ENCODE assay signal across 21 cellular contexts in the genomic region with DNA sequence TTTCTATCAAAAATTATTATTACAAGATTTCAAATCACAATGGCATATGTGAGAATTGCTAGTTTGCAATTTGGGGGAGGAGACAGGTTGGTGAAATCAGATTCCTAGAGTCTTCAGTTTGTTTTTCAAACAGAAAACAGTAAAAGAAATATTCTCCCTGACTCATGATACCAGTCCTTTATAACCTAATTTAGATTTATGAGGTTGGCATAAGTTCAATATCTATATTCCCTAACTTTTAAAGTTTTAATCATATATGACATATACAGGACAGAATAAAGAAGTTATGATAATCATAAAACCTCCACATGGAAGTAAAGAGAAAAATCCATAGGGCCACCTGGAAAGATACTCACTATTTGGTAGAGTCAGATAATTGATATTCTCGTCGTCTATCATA.
A peak's percentile ranks its signal among the peaks of the same experiment; 100 is the strongest.
DNase-seq lines count a peak whose midpoint lies in the region; ATAC-seq, FAIRE-seq and TF ChIP-seq lines count a peak whose summit lies in the region.
"Had no signal": no experiment of that assay in that cellular context is flagged by ENCODE, and none has a peak within 500 bp of the region (broad histone marks: within the 10 kb centered on the region; RNA-seq: fewer than 3 reads in every experiment).

No MANE protein-coding gene starts in this region.

- H3K36me3 ChIP-seq in mucosa of descending colon (ENCODE audit: low read depth), result no peaks in the 10 kb centered on the region
- H3K36me3 ChIP-seq in BE2C, result peaks cover 7% of the 10 kb centered on the region
- H3K36me3 ChIP-seq in SK-N-SH (replicated peaks in 1 of 2; ENCODE audit: control insufficient read depth in 1 of 2, insufficient read depth in 2 of 2, low read length in 1 of 2), result peaks cover 18 to 20% of the 10 kb centered on the region in 2 experiments
- H3K36me3 ChIP-seq in Peyer's patch, result no peaks in the 10 kb centered on the region

- H2AFZ ChIP-seq in SK-N-SH (ENCODE audit: low read depth), result no peak overlapping the region

- H3K79me2 ChIP-seq in SK-N-SH (ENCODE audit: insufficient read depth), result peaks cover 37% of the 10 kb centered on the region

- CTCF ChIA-PET in A549 (lab: Yijun Ruan, JAX), result no interaction called here
- CTCF ChIA-PET in SK-N-SH (lab: Yijun Ruan, JAX), result no interaction called here

- TF ChIP-seq POLR2A in A549 (IDR thresholded peaks at IDR 0.05; ENCODE audit: low read length), result no peak
- no peak for TF ChIP-seq POLR2A in Peyer's patch (IDR thresholded peaks at IDR 0.05)

- H3K9me2 ChIP-seq in SK-N-SH, result no peaks in the 10 kb centered on the region

- H3F3A ChIP-seq in SK-N-SH (replicated peaks; ENCODE audit: insufficient read depth), result peaks cover 3% of the 10 kb centered on the region

- H3K4me1 ChIP-seq in A549 (peaks cover 27% of the 10 kb centered on the region), mucosa of descending colon (ENCODE audit: low read depth) (peaks cover 3% of the 10 kb centered on the region), BE2C (peaks cover 14% of the 10 kb centered on the region), SK-N-SH (ENCODE audit: control insufficient read depth in 1 of 2, insufficient read depth in 2 of 2, low read depth in 1 of 2, low read length in 1 of 2) (peaks cover 2 to 16% of the 10 kb centered on the region in 2 experiments; a peak in 3 of 4 replicates), Peyer's patch (peaks cover 0 to 5% (median 0%) of the 10 kb centered on the region in 4 donors)
- H3K4me1 ChIP-seq: Caco-2 had no signal

- H4K20me1 ChIP-seq in SK-N-SH (ENCODE audit: insufficient read depth), result no peaks in the 10 kb centered on the region

- no peak overlapping the region for H3K27ac ChIP-seq in A549
- H3K27ac ChIP-seq in SK-N-SH (ENCODE audit: low read depth in 2 of 2, low read length in 1 of 2), result no peak overlapping the region
- H3K27ac ChIP-seq in Peyer's patch, result no peak overlapping the region
- H3K27ac ChIP-seq: BLaER1 treated with 17β-estradiol and CSF1 and Interleukin-3, amounts not matched to agents 10 nM and 100 nM; C4-2B had no signal

- no peak overlapping the region for H3K9ac ChIP-seq in SK-N-SH
- H3K9ac ChIP-seq: BLaER1 treated with 17β-estradiol and CSF1 and Interleukin-3, amounts not matched to agents 10 nM and 100 nM had no signal

- FAIRE-seq in A549 (lab: Jason Lieb, UNC), result peak; percentile 73
- FAIRE-seq: D721Med, G401.6, GM12891, GM19239 had no signal

- 95% methylated on average over 2 of the region's 2 CpGs for WGBS in A549 (ENCODE audit: missing lambda C conversion rate)
- 96% methylated on average over 2 of the region's 2 CpGs for WGBS in SK-N-SH (ENCODE audit: low lambda C conversion rate)

- TF ChIP-seq RAD21 in A549 (conservative IDR thresholded peaks at IDR 0.05 in 1 of 2, IDR thresholded peaks at IDR 0.05 in 1 of 2) (no peak), SK-N-SH (IDR thresholded peaks at IDR 0.05; ENCODE audit: low read length) (no peak)

- H3K9me3 ChIP-seq in A549, result no peaks in the 10 kb centered on the region
- no peaks in the 10 kb centered on the region for H3K9me3 ChIP-seq in mucosa of descending colon
- H3K9me3 ChIP-seq in BE2C, result no peaks in the 10 kb centered on the region
- no peaks in the 10 kb centered on the region for H3K9me3 ChIP-seq in SK-N-SH
- H3K9me3 ChIP-seq in Peyer's patch, result no peaks in the 10 kb centered on the region
- H3K9me3 ChIP-seq: BLaER1 treated with 17β-estradiol and CSF1 and Interleukin-3, amounts not matched to agents 10 nM and 100 nM; Caco-2 had no signal

- DNase-seq in A549 (ENCODE audit: low read depth in 1 of 2, low spot score in 1 of 2) (no peak), left colon (no peak), mucosa of descending colon (no peak), NCI-H1417 (lab: John Stamatoyannopoulos, UW) (no peak), BE2C (no peak), SK-N-SH (no peak), Peyer's patch (no peak)
- DNase-seq: 8988T; ACHN; Caco-2; Calu3; CD4-positive, alpha-beta T cell; CD8-positive, alpha-beta T cell; DMS79 treated with DMSO at 0.1 percent for 48 hours; GF-D8 had no signal

- intact Hi-C loops in left colon (cut with DNase I, micrococcal nuclease) (no loop called here), mucosa of descending colon (cut with DNase I, micrococcal nuclease) (no loop called here)

- H3K4me2 ChIP-seq in A549 (no peak overlapping the region), SK-N-SH (no peak overlapping the region)
- H3K4me2 ChIP-seq: BLaER1 treated with 17β-estradiol and CSF1 and Interleukin-3, amounts not matched to agents 10 nM and 100 nM had no signal

- TF ChIP-seq CTCF in A549 (IDR thresholded peaks at IDR 0.05) (no peak), mucosa of descending colon (IDR thresholded peaks at IDR 0.05) (no peak), BE2C (IDR thresholded peaks at IDR 0.05; ENCODE audit: low read depth, low read length) (no peak), SK-N-SH (IDR thresholded peaks at IDR 0.05) (no peak), Peyer's patch (IDR thresholded peaks at IDR 0.05) (no peak)

- no peak for ATAC-seq in A549
- ATAC-seq in left colon, result peak; percentile 65
- ATAC-seq in mucosa of descending colon, result peak; percentile 70
- ATAC-seq: CD8-positive, alpha-beta T cell had no signal

- H3K27me3 ChIP-seq in BE2C (no peaks in the 10 kb centered on the region), SK-N-SH (ENCODE audit: insufficient read depth) (no peaks in the 10 kb centered on the region), Peyer's patch (no peaks in the 10 kb centered on the region)
- H3K27me3 ChIP-seq: BLaER1 treated with 17β-estradiol and CSF1 and Interleukin-3, amounts not matched to agents 10 nM and 100 nM had no signal

- POLR2A ChIA-PET in A549 (lab: Yijun Ruan, JAX) (no interaction called here), SK-N-SH (lab: Yijun Ruan, JAX) (no interaction called here)

- no peak for TF ChIP-seq EP300 in A549 (IDR thresholded peaks at IDR 0.05)
- no peak for TF ChIP-seq EP300 in SK-N-SH (IDR thresholded peaks at IDR 0.05; ENCODE audit: borderline replicate concordance in 1 of 2, low read depth in 1 of 2, low read length in 1 of 2)

- H3K4me3 ChIP-seq in A549, result no peak overlapping the region
- no peak overlapping the region for H3K4me3 ChIP-seq in mucosa of descending colon
- no peak overlapping the region for H3K4me3 ChIP-seq in BE2C (ENCODE audit: low read depth, low read length)
- H3K4me3 ChIP-seq in SK-N-SH (ENCODE audit: low read depth in 2 of 2, low read length in 1 of 2), result no peak overlapping the region
- no peak overlapping the region for H3K4me3 ChIP-seq in Peyer's patch
- H3K4me3 ChIP-seq: BLaER1 treated with 17β-estradiol and CSF1 and Interleukin-3, amounts not matched to agents 10 nM and 100 nM had no signal

TF ChIP-seq in A549, 52 proteins besides CTCF, POLR2A, EP300 and RAD21:
- TF ChIP-seq SMC3 (IDR thresholded peaks at IDR 0.05) (no peak), RCOR1 (IDR thresholded peaks at IDR 0.05; ENCODE audit: low read depth, low read length) (no peak), GATA3 (IDR thresholded peaks at IDR 0.05; ENCODE audit: borderline replicate concordance) (no peak), JUN (IDR thresholded peaks at IDR 0.05) (no peak), MYC (IDR thresholded peaks at IDR 0.05; ENCODE audit: borderline replicate concordance, low read length) (no peak)

TF ChIP-seq in SK-N-SH, 30 proteins besides CTCF, POLR2A, EP300 and RAD21 (continues in another document):
- TF ChIP-seq, protein P1, sequence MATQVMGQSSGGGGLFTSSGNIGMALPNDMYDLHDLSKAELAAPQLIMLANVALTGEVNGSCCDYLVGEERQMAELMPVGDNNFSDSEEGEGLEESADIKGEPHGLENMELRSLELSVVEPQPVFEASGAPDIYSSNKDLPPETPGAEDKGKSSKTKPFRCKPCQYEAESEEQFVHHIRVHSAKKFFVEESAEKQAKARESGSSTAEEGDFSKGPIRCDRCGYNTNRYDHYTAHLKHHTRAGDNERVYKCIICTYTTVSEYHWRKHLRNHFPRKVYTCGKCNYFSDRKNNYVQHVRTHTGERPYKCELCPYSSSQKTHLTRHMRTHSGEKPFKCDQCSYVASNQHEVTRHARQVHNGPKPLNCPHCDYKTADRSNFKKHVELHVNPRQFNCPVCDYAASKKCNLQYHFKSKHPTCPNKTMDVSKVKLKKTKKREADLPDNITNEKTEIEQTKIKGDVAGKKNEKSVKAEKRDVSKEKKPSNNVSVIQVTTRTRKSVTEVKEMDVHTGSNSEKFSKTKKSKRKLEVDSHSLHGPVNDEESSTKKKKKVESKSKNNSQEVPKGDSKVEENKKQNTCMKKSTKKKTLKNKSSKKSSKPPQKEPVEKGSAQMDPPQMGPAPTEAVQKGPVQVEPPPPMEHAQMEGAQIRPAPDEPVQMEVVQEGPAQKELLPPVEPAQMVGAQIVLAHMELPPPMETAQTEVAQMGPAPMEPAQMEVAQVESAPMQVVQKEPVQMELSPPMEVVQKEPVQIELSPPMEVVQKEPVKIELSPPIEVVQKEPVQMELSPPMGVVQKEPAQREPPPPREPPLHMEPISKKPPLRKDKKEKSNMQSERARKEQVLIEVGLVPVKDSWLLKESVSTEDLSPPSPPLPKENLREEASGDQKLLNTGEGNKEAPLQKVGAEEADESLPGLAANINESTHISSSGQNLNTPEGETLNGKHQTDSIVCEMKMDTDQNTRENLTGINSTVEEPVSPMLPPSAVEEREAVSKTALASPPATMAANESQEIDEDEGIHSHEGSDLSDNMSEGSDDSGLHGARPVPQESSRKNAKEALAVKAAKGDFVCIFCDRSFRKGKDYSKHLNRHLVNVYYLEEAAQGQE (IDR thresholded peaks at IDR 0.05; ENCODE audit: low read depth, low read length), result no peak
- TF ChIP-seq MXI1 (IDR thresholded peaks at IDR 0.05; ENCODE audit: low read depth, low read length), result no peak
- TF ChIP-seq RXRA (IDR thresholded peaks at IDR 0.05; ENCODE audit: borderline replicate concordance, low read depth), result no peak
- no peak for TF ChIP-seq RCOR1 (IDR thresholded peaks at IDR 0.05; ENCODE audit: low read length)
- TF ChIP-seq, protein P2, sequence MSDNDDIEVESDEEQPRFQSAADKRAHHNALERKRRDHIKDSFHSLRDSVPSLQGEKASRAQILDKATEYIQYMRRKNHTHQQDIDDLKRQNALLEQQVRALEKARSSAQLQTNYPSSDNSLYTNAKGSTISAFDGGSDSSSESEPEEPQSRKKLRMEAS (IDR thresholded peaks at IDR 0.05; ENCODE audit: low read depth), result no peak
- TF ChIP-seq, protein P3, sequence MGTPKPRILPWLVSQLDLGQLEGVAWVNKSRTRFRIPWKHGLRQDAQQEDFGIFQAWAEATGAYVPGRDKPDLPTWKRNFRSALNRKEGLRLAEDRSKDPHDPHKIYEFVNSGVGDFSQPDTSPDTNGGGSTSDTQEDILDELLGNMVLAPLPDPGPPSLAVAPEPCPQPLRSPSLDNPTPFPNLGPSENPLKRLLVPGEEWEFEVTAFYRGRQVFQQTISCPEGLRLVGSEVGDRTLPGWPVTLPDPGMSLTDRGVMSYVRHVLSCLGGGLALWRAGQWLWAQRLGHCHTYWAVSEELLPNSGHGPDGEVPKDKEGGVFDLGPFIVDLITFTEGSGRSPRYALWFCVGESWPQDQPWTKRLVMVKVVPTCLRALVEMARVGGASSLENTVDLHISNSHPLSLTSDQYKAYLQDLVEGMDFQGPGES (IDR thresholded peaks at IDR 0.05; ENCODE audit: low read depth, low read length), result no peak

Comparison
In these comparisons a context has a peak if more than half of its experiments do, and no peak if none do; other contexts are left out.
1. ATAC-seq: peak in left colon (single experiment) and mucosa of descending colon (single experiment); none in A549 (0 of 2).